In genomic region chr2:1811971-1812350, GRCh38 we compare ENCODE assay signal across 31 cellular contexts.
"Had no signal": no experiment of that assay in that cellular context is flagged by ENCODE, and none has a peak within 500 bp of the region (broad histone marks: within the 10 kb centered on the region; RNA-seq: fewer than 3 reads in every experiment).

No MANE protein-coding gene starts in this region.

- H3K4me3 Mint-ChIP-seq: activated CD4-positive, alpha-beta T cell treated with anti-CD3 and anti-CD28 coated beads, Interleukin-2, amount 10 ng/mL, durations not matched to agents 24 days and 14 days; activated CD8-positive, alpha-beta memory T cell treated with anti-CD3 and anti-CD28 coated beads, Interleukin-2, amount 10 ng/mL, durations not matched to agents 7 days and 5 days; activated naive CD8-positive, alpha-beta T cell treated with anti-CD3 and anti-CD28 coated beads, Interleukin-2, amount 50 U/mL, for 24 hours; activated T-cell treated with anti-CD3 and anti-CD28 coated beads, Interleukin-2, amount 50 U/mL, for 24 hours; activated T-helper 1 cell treated with anti-CD3 and anti-CD28 coated beads, Interleukin-12 subunit alpha, Interleukin-12 subunit beta, Interleukin-2, Interleukin-4 antibody, amounts not matched to agents 30 ng/mL and 10 ng/mL and 1 ng/mL, durations not matched to agents 14 hours and 24 hours and 36 hours; T-helper 2 cell treated with Interferon-gamma antibody and Interleukin-4, amounts not matched to agents 5 μg/mL and 100 μg/mL, for 36 hours; WTC11 had no signal

- H3K27me3 ChIP-seq: ascending aorta, body of pancreas had no signal

- H3K4me2 ChIP-seq: SK-N-SH had no signal

- H3K36me3 ChIP-seq: ascending aorta had no signal

- DNase-seq: activated CD4-positive, alpha-beta T cell treated with anti-CD3 and anti-CD28 coated beads for 1 hour; activated CD4-positive, alpha-beta T cell treated with anti-CD3 and anti-CD28 coated beads, Interleukin-2, amount 10 ng/mL, durations not matched to agents 24 days and 14 days; activated CD4-positive, alpha-beta T cell treated with anti-CD3 and anti-CD28 coated beads, Interleukin-2, amount 50 U/mL, for 48 hours; activated CD8-positive, alpha-beta memory T cell treated with anti-CD3 and anti-CD28 coated beads, Interleukin-2, amount 10 ng/mL, durations not matched to agents 7 days and 5 days; activated effector memory CD4-positive, alpha-beta T cell treated with Interleukin-2 at 50 U/mL for 16 hours; activated naive CD4-positive, alpha-beta T cell; activated naive CD8-positive, alpha-beta T cell treated with anti-CD3 and anti-CD28 coated beads, Interleukin-2, amount 50 U/mL, for 24 hours; activated T-cell treated with anti-CD3 and anti-CD28 coated beads, Interleukin-2, amount 50 U/mL, for 24 hours; amniotic stem cell; body of pancreas; Kasumi-1; NCI-H1105 treated with DMSO at 0.1 percent for 48 hours; NCI-H1436 treated with DMSO at 0.1 percent for 48 hours; NCI-H187 treated with DMSO at 0.1 percent for 48 hours; NCI-H2081 treated with DMSO at 0.1 percent for 48 hours; NCI-H2171; NCI-H2227 treated with DMSO at 0.1 percent for 48 hours; NCI-H446 treated with DMSO at 0.1 percent for 48 hours; NCI-H526; NK-92 treated with Interleukin-12 subunit alpha and Interleukin-12 subunit beta, amount 100 ng/mL, for 24 hours; OCI-M1; RPMI8226; SK-N-SH; SW 1271 had no signal

- H3K27ac ChIP-seq: ascending aorta, body of pancreas had no signal

- H3K4me1 Mint-ChIP-seq: activated CD4-positive, alpha-beta T cell treated with anti-CD3 and anti-CD28 coated beads, Interleukin-2, amount 10 ng/mL, durations not matched to agents 24 days and 14 days; activated CD8-positive, alpha-beta memory T cell treated with anti-CD3 and anti-CD28 coated beads, Interleukin-2, amount 10 ng/mL, durations not matched to agents 7 days and 5 days; activated naive CD8-positive, alpha-beta T cell treated with anti-CD3 and anti-CD28 coated beads, Interleukin-2, amount 50 U/mL, for 24 hours had no signal

- H3K9me3 ChIP-seq: ascending aorta, body of pancreas, SK-N-SH had no signal

- H3K4me3 ChIP-seq: ascending aorta, body of pancreas, K562 had no signal

- H3K27ac Mint-ChIP-seq: activated CD4-positive, alpha-beta T cell treated with anti-CD3 and anti-CD28 coated beads, Interleukin-2, amount 10 ng/mL, durations not matched to agents 24 days and 14 days; activated CD8-positive, alpha-beta memory T cell treated with anti-CD3 and anti-CD28 coated beads, Interleukin-2, amount 10 ng/mL, durations not matched to agents 7 days and 5 days; activated naive CD4-positive, alpha-beta T cell treated with anti-CD3 and anti-CD28 coated beads, Interleukin-2, amount 50 U/mL, for 72 hours; activated naive CD8-positive, alpha-beta T cell treated with anti-CD3 and anti-CD28 coated beads, Interleukin-2, amount 50 U/mL, for 24 hours; activated T-cell treated with anti-CD3 and anti-CD28 coated beads, Interleukin-2, amount 50 U/mL, for 24 hours; activated T-helper 1 cell treated with anti-CD3 and anti-CD28 coated beads, Interleukin-12 subunit alpha, Interleukin-12 subunit beta, Interleukin-2, Interleukin-4 antibody, amounts not matched to agents 30 ng/mL and 10 ng/mL and 1 ng/mL, durations not matched to agents 14 hours and 24 hours and 36 hours; T-helper 2 cell treated with Interferon-gamma antibody and Interleukin-4, amounts not matched to agents 5 μg/mL and 100 μg/mL, for 36 hours; WTC11 had no signal

- H3K36me3 Mint-ChIP-seq: activated CD8-positive, alpha-beta memory T cell treated with anti-CD3 and anti-CD28 coated beads, Interleukin-2, amount 10 ng/mL, durations not matched to agents 7 days and 5 days; activated naive CD4-positive, alpha-beta T cell treated with anti-CD3 and anti-CD28 coated beads, Interleukin-2, amount 50 U/mL, for 72 hours; WTC11 had no signal

- H3K9me3 Mint-ChIP-seq: activated CD4-positive, alpha-beta T cell treated with anti-CD3 and anti-CD28 coated beads, Interleukin-2, amount 10 ng/mL, durations not matched to agents 24 days and 14 days; activated naive CD4-positive, alpha-beta T cell treated with anti-CD3 and anti-CD28 coated beads, Interleukin-2, amount 50 U/mL, for 72 hours; activated naive CD8-positive, alpha-beta T cell treated with anti-CD3 and anti-CD28 coated beads, Interleukin-2, amount 50 U/mL, for 24 hours; activated T-cell treated with anti-CD3 and anti-CD28 coated beads, Interleukin-2, amount 50 U/mL, for 24 hours; T-helper 2 cell treated with Interferon-gamma antibody and Interleukin-4, amounts not matched to agents 5 μg/mL and 100 μg/mL, for 36 hours; WTC11 had no signal

- ATAC-seq: activated CD8-positive, alpha-beta memory T cell treated with anti-CD3 and anti-CD28 coated beads, Interleukin-2, amount 10 ng/mL, durations not matched to agents 7 days and 5 days; activated naive CD4-positive, alpha-beta T cell treated with anti-CD3 and anti-CD28 coated beads, Interleukin-2, amount 50 U/mL, for 72 hours; activated naive CD8-positive, alpha-beta T cell treated with anti-CD3 and anti-CD28 coated beads, Interleukin-2, amount 50 U/mL, for 24 hours; body of pancreas; K562; Right ventricle myocardium inferior; WTC11 had no signal

- H3K9ac ChIP-seq: SK-N-SH had no signal

- H3K27me3 Mint-ChIP-seq: activated CD8-positive, alpha-beta memory T cell treated with anti-CD3 and anti-CD28 coated beads, Interleukin-2, amount 10 ng/mL, durations not matched to agents 7 days and 5 days; activated T-cell treated with anti-CD3 and anti-CD28 coated beads, Interleukin-2, amount 50 U/mL, for 24 hours had no signal
